9 cellular contexts compared by ENCODE assay signal in genomic region chr12:89347325-89347829, GRCh38. TPM values are rescaled to one million over a fixed set of nuclear protein-coding genes. Genes with fewer than 3 reads are reported as not detected.
DNase-seq lines count a peak whose midpoint lies in the region; ATAC-seq and TF ChIP-seq lines count a peak whose summit lies in the region.
"Had no signal": no experiment of that assay in that cellular context is flagged by ENCODE, and none has a peak within 500 bp of the region (broad histone marks: within the 10 kb centered on the region; RNA-seq: fewer than 3 reads in every experiment).

No MANE protein-coding gene starts in this region.

- peak overlapping the region; percentile 16 for H3K27ac ChIP-seq in suprapubic skin

- 83% methylated on average over 3 of the region's 3 CpGs for WGBS in suprapubic skin

- no peaks in the 10 kb centered on the region for H3K27me3 Mint-ChIP-seq in activated T-cell treated with anti-CD3 and anti-CD28 coated beads, Interleukin-2, amount 50 U/mL, for 72 hours (ENCODE audit: low read depth)
- H3K27me3 Mint-ChIP-seq in immature natural killer cell (ENCODE audit: low read depth in 3 of 3) = peaks cover 12 to 16% (median 14%) of the 10 kb centered on the region in 3 donors

- TF ChIP-seq EP300 in suprapubic skin (IDR thresholded peaks at IDR 0.05) = no peak

- no peaks in the 10 kb centered on the region for H3K9me3 Mint-ChIP-seq in activated T-cell treated with anti-CD3 and anti-CD28 coated beads, Interleukin-2, amount 50 U/mL, for 72 hours
- no peaks in the 10 kb centered on the region for H3K9me3 Mint-ChIP-seq in immature natural killer cell

- H3K4me1 ChIP-seq in suprapubic skin = peaks cover 55% of the 10 kb centered on the region

- H3K4me3 ChIP-seq in WI38 (ENCODE audit: low read depth, low read length) (0 out of 2 replicates have a peak overlapping the region, but pooled peaks have one; percentile 8), suprapubic skin (peak overlapping the region; percentile 22)

- peaks cover 49% of the 10 kb centered on the region for H3K4me1 Mint-ChIP-seq in activated T-cell treated with anti-CD3 and anti-CD28 coated beads, Interleukin-2, amount 50 U/mL, for 72 hours (ENCODE audit: low read depth)
- peaks cover 78 to 83% of the 10 kb centered on the region in 2 donors for H3K4me1 Mint-ChIP-seq in immature natural killer cell

- ATAC-seq in activated T-cell treated with anti-CD3 and anti-CD28 coated beads, Interleukin-2, amount 50 U/mL, for 72 hours (replicated peaks in 1 of 2) = no peak
- ATAC-seq in HG02678 (IDR thresholded peaks at IDR 0.05; ENCODE audit: unreplicated experiment) = no peak
- no peak for ATAC-seq in HG03521 (IDR thresholded peaks at IDR 0.05; ENCODE audit: unreplicated experiment)

- DNase-seq in activated T-cell treated with anti-CD3 and anti-CD28 coated beads, Interleukin-2, amount 50 U/mL, for 72 hours = no peak
- DNase-seq in activated T-cell treated with anti-CD3 and anti-CD28 coated beads for 4 hours (no peak), immature natural killer cell (no peak), suprapubic skin (ENCODE audit: low spot score in 2 of 2) (no peak), NCI-H748 (lab: John Stamatoyannopoulos, UW; ENCODE audit: unreplicated experiment) (no peak)
- DNase-seq: effector memory CD4-positive, alpha-beta T cell had no signal

- TF ChIP-seq POLR2A in suprapubic skin (IDR thresholded peaks at IDR 0.05) = no peak

- H3K9me3 ChIP-seq in suprapubic skin = no peaks in the 10 kb centered on the region

- no peak for TF ChIP-seq CTCF in WI38 (IDR thresholded peaks at IDR 0.05; ENCODE audit: low read depth, low read length)
- TF ChIP-seq CTCF in suprapubic skin (IDR thresholded peaks at IDR 0.05) = no peak

- H3K36me3 Mint-ChIP-seq in activated T-cell treated with anti-CD3 and anti-CD28 coated beads, Interleukin-2, amount 50 U/mL, for 72 hours (ENCODE audit: insufficient read depth in 2 of 2) = peaks cover 26 to 38% of the 10 kb centered on the region in 2 donors
- peaks cover 17 to 23% (median 22%) of the 10 kb centered on the region in 3 donors for H3K36me3 Mint-ChIP-seq in immature natural killer cell

- H3K4me3 Mint-ChIP-seq in activated T-cell treated with anti-CD3 and anti-CD28 coated beads, Interleukin-2, amount 50 U/mL, for 72 hours = peak overlapping the region; percentile 85 to 97
- H3K4me3 Mint-ChIP-seq in immature natural killer cell = peak overlapping the region; percentile 90 to 98 (median 93)

- H3K27ac Mint-ChIP-seq in activated T-cell treated with anti-CD3 and anti-CD28 coated beads, Interleukin-2, amount 50 U/mL, for 72 hours = peak overlapping the region; percentile 25
- H3K27ac Mint-ChIP-seq in immature natural killer cell = peak overlapping the region in 4 of 6 donors; percentile 9 to 94 (median 66)

- peaks cover 5% of the 10 kb centered on the region for H3K36me3 ChIP-seq in suprapubic skin

- no peaks in the 10 kb centered on the region for H3K27me3 ChIP-seq in suprapubic skin

RNA-seq across cellular contexts. Expression of gene DUSP6, which starts 4.9 kb away (rescaled TPM):
- 100 to 1,000 TPM; 115 to 182 TPM for total RNA-seq in activated T-cell treated with anti-CD3 and anti-CD28 coated beads, Interleukin-2, amount 50 U/mL, for 72 hours
- polyA plus RNA-seq in immature natural killer cell = 10 to 100 TPM; 18.9 to 37.6 (median 27.1) TPM
- total RNA-seq in suprapubic skin = 10 to 100 TPM; 50.8 to 69.2 (median 59.7) TPM
